ENCODE assay signal across 8 cellular contexts in genomic region chr2:10844083-10844482, GRCh38. TPM values are rescaled to one million over a fixed set of nuclear protein-coding genes. Genes with fewer than 3 reads are reported as not detected.
A peak's percentile ranks its signal among the peaks of the same experiment; 100 is the strongest.
DNase-seq lines count a peak whose midpoint lies in the region; ATAC-seq and TF ChIP-seq lines count a peak whose summit lies in the region.

No MANE protein-coding gene starts in this region.

- no peaks in the 10 kb centered on the region for H3K36me3 ChIP-seq in WERI-Rb-1

- H3K4me3 ChIP-seq in WERI-Rb-1 (ENCODE audit: low read depth, low read length), result no peak overlapping the region

- peaks cover 15% of the 10 kb centered on the region for H3K27me3 ChIP-seq in foreskin keratinocyte
- H3K27me3 ChIP-seq in WERI-Rb-1 (ENCODE audit: insufficient read depth, low read depth, severe bottlenecking), result no peaks in the 10 kb centered on the region

- in situ Hi-C loops in G401 (cut with HindIII; ENCODE audit: low sequenced_read_pairs), result no loop called here

- H3K27ac ChIP-seq in foreskin keratinocyte (no peak overlapping the region), WERI-Rb-1 (no peak overlapping the region)

- TF ChIP-seq CTCF in foreskin keratinocyte (conservative IDR thresholded peaks at IDR 0.05), result no peak
- no peak for TF ChIP-seq CTCF in WERI-Rb-1 (IDR thresholded peaks at IDR 0.05; ENCODE audit: low read depth, low read length)

- H3K4me1 ChIP-seq in foreskin keratinocyte, result no peaks in the 10 kb centered on the region

- DNase-seq in G401 (ENCODE audit: low spot score) (peak; percentile 32), SHP77 (lab: John Stamatoyannopoulos, UW) (peak; percentile 66 to 77), foreskin keratinocyte (peak; percentile 15 to 76), occipital lobe (lab: John Stamatoyannopoulos, UW) (peak; percentile 35), WERI-Rb-1 (no peak)

- ATAC-seq in foreskin keratinocyte (peak; percentile 87), GM18858 (IDR thresholded peaks at IDR 0.05; ENCODE audit: unreplicated experiment) (no peak), HG03469 (IDR thresholded peaks at IDR 0.05; ENCODE audit: unreplicated experiment) (no peak), HG03342 (IDR thresholded peaks at IDR 0.05; ENCODE audit: unreplicated experiment) (no peak)

- H3K9me3 ChIP-seq in WERI-Rb-1 (ENCODE audit: severe bottlenecking), result peaks cover 31% of the 10 kb centered on the region

RNA-seq across cellular contexts. Expression of gene PDIA6, which starts 31.5 kb away (rescaled TPM):
- 378 and 429 TPM in 2 replicates for total RNA-seq in G401 (2014; rRNA removed; shearing (Covaris generic))
- total RNA-seq in foreskin keratinocyte (347 and 395 TPM in 2 replicates), occipital lobe (102 TPM)
- 299 and 317 TPM in 2 replicates for polyA plus RNA-seq in foreskin keratinocyte
